In genomic region chr19:46264801-46265200, GRCh38 we compare ENCODE assay signal across 2 cellular contexts.
TF ChIP-seq lines count a peak whose summit lies in the region.

No MANE protein-coding gene starts in this region.

TF ChIP-seq in A549, 52 proteins besides CTCF, POLR2A, EP300 and RAD21:
- peak in 1 of 2 experiments; percentile 38; a peak in 1 of 4 replicates for TF ChIP-seq CEBPB (IDR thresholded peaks at IDR 0.05)

TF ChIP-seq in HepG2, 621 proteins besides CTCF, POLR2A, EP300 and RAD21:
- TF ChIP-seq ZNF770 (CRISPR knock-in tag; IDR thresholded peaks at IDR 0.05) = peak; percentile 39; the same call in 1 of the 2 replicates
TF ChIP-seq in HepG2: peak in this region for 1; not testable (repeated sequence) for 620.
